Comparison of ENCODE assay signal across 33 cellular contexts in the genomic region with DNA sequence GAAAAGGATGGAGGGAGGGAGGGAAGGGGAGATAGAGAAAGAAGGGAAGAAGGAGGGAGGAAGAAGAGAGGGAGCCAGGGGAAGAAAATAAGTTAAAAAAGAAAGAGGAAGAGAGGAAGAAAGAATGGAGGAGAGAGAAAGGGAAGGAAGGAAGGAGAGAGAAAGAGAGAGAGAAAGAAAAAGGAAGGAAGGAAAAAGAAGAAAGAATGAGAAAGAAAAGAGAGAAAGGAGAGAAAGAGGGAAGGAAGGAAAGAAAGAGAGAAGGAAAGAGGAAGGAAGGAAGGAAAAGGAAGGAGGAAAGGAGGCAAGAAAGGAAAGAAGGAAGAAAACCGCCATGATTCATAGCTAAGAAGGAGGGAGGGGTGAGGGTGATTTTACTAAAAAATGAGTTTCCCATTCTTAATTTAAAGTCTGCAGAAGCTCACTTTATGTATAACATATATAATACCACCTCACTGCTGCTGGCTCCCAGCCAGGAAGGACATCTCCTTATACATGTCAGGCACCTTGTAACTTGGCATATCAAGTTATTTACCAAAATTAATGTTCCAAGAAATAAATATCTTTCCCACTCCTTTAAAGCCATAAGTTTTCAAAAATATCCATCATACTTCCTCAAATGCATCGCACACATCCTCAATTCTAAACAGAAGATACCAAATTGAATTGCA. TPM values are rescaled to one million over a fixed set of nuclear protein-coding genes. Genes with fewer than 3 reads are reported as not detected.
"Had no signal": no experiment of that assay in that cellular context is flagged by ENCODE, and none has a peak within 500 bp of the region (broad histone marks: within the 10 kb centered on the region; RNA-seq: fewer than 3 reads in every experiment).

No MANE protein-coding gene starts in this region.

- H3K4me3 ChIP-seq: body of pancreas, gastrocnemius medialis, hepatocyte, pancreas, prostate gland, smooth muscle cell, tibial artery, upper lobe of right lung had no signal

- H3K4me3 Mint-ChIP-seq: activated B cell treated with CpG ODN at 0.5 μM for 24 hours; activated T-cell treated with anti-CD3 and anti-CD28 coated beads, Interleukin-2, amount 50 U/mL, for 72 hours; dendritic cell treated with granulocyte-macrophage colony-stimulating factor and Interleukin-4, amounts not matched to agents 40 ng/mL and 50 ng/mL, for 4 days; nephron; stimulated activated memory B cell treated with anti-CD40 and anti-IgM and Interleukin-4, amounts not matched to agents 10 μg/mL and 1 μg/mL and 100 μg/mL, for 72 hours; stimulated activated naive CD8-positive, alpha-beta T cell treated with anti-CD3 and anti-CD28 coated beads, Interleukin-15, amount 100 ng/mL, for 72 hours had no signal

- H3K27ac Mint-ChIP-seq: activated B cell treated with CpG ODN at 0.5 μM for 24 hours; activated naive CD4-positive, alpha-beta T cell treated with anti-CD3 and anti-CD28 coated beads, Interleukin-2, amount 50 U/mL, for 72 hours; activated T-cell treated with anti-CD3 and anti-CD28 coated beads, Interleukin-2, amount 50 U/mL, for 72 hours; dendritic cell treated with granulocyte-macrophage colony-stimulating factor and Interleukin-4, amounts not matched to agents 40 ng/mL and 50 ng/mL, for 4 days; nephron; stimulated activated memory B cell treated with anti-CD40 and anti-IgM and Interleukin-4, amounts not matched to agents 10 μg/mL and 1 μg/mL and 100 μg/mL, for 72 hours had no signal

- H3K79me2 ChIP-seq: hepatocyte had no signal

- H3K9me3 Mint-ChIP-seq: activated B cell treated with CpG ODN at 0.5 μM for 24 hours; activated naive CD4-positive, alpha-beta T cell treated with anti-CD3 and anti-CD28 coated beads, Interleukin-2, amount 50 U/mL, for 72 hours; activated T-cell treated with anti-CD3 and anti-CD28 coated beads, Interleukin-2, amount 50 U/mL, for 72 hours; dendritic cell treated with granulocyte-macrophage colony-stimulating factor and Interleukin-4, amounts not matched to agents 40 ng/mL and 50 ng/mL, for 4 days; nephron; stimulated activated naive CD8-positive, alpha-beta T cell treated with anti-CD3 and anti-CD28 coated beads, Interleukin-15, amount 100 ng/mL, for 72 hours had no signal

- H3K9me3 ChIP-seq: body of pancreas, gastrocnemius medialis, neutrophil, pancreas, prostate gland, tibial artery, upper lobe of right lung had no signal

- H3K4me2 ChIP-seq: hepatocyte, smooth muscle cell had no signal

- H3K27me3 ChIP-seq: body of pancreas, gastrocnemius medialis had no signal

- DNase-seq: activated B cell treated with CpG ODN at 0.5 μM for 24 hours; activated naive CD4-positive, alpha-beta T cell; activated T-cell treated with anti-CD3 and anti-CD28 coated beads for 4 hours; activated T-cell treated with anti-CD3 and anti-CD28 coated beads, Interleukin-2, amount 50 U/mL, for 72 hours; aorta; body of pancreas; effector CD8-positive, alpha-beta T cell; gastrocnemius medialis; glutamatergic neuron; left colon; mammary epithelial cell; pancreas; retina; stimulated activated CD4-positive, alpha-beta T cell treated with anti-CD3 and anti-CD28 coated beads, Interleukin-1b, Interleukin-23, amount 100 ng/mL, for 48 hours; stimulated activated CD4-positive, alpha-beta T cell treated with anti-CD3 and anti-CD28 coated beads, Interleukin-4, amount 100 ng/mL, for 4 hours; stimulated activated CD8-positive, alpha-beta memory T cell treated with anti-CD3 and anti-CD28 coated beads, Interleukin-4, amount 100 ng/mL, for 48 hours; stimulated activated naive CD8-positive, alpha-beta T cell treated with anti-CD3 and anti-CD28 coated beads, Interleukin-15, amount 100 ng/mL, for 72 hours; T-helper 2 cell; tibial artery; upper lobe of right lung had no signal

- H3K4me1 ChIP-seq: body of pancreas, gastrocnemius medialis, pancreas, prostate gland, tibial artery, upper lobe of right lung had no signal

- ATAC-seq: activated naive CD4-positive, alpha-beta T cell treated with anti-CD3 and anti-CD28 coated beads, Interleukin-2, amount 50 U/mL, for 72 hours; activated T-cell treated with anti-CD3 and anti-CD28 coated beads, Interleukin-2, amount 50 U/mL, for 72 hours; body of pancreas; gastrocnemius medialis; left colon; pancreas; stimulated activated memory B cell treated with anti-CD40 and anti-IgM and Interleukin-4, amounts not matched to agents 10 μg/mL and 1 μg/mL and 100 μg/mL, for 72 hours; stimulated activated naive CD8-positive, alpha-beta T cell treated with anti-CD3 and anti-CD28 coated beads, Interleukin-15, amount 100 ng/mL, for 72 hours; upper lobe of right lung had no signal

- H3K36me3 ChIP-seq: gastrocnemius medialis, neutrophil, pancreas, prostate gland, tibial artery, upper lobe of right lung had no signal

- H2AFZ ChIP-seq: hepatocyte had no signal

- H3K4me1 Mint-ChIP-seq: activated B cell treated with CpG ODN at 0.5 μM for 24 hours; nephron; stimulated activated memory B cell treated with anti-CD40 and anti-IgM and Interleukin-4, amounts not matched to agents 10 μg/mL and 1 μg/mL and 100 μg/mL, for 72 hours; stimulated activated naive CD8-positive, alpha-beta T cell treated with anti-CD3 and anti-CD28 coated beads, Interleukin-15, amount 100 ng/mL, for 72 hours had no signal

- H3K27ac ChIP-seq: body of pancreas, epithelial cell of prostate, gastrocnemius medialis, hepatocyte, neutrophil, pancreas, prostate gland, tibial artery, upper lobe of right lung had no signal

- H3K36me3 Mint-ChIP-seq: activated naive CD4-positive, alpha-beta T cell treated with anti-CD3 and anti-CD28 coated beads, Interleukin-2, amount 50 U/mL, for 72 hours; stimulated activated memory B cell treated with anti-CD40 and anti-IgM and Interleukin-4, amounts not matched to agents 10 μg/mL and 1 μg/mL and 100 μg/mL, for 72 hours had no signal

RNA-seq across cellular contexts. Expression of gene OLIG2, which starts 46.0 kb away (rescaled TPM):
- total RNA-seq: activated B cell treated with CpG ODN at 0.5 μM for 24 hours; activated naive CD4-positive, alpha-beta T cell treated with anti-CD3 and anti-CD28 coated beads, Interleukin-2, amount 50 U/mL, for 72 hours; activated T-cell treated with anti-CD3 and anti-CD28 coated beads, Interleukin-2, amount 50 U/mL, for 72 hours; aorta; body of pancreas; hepatocyte; left colon; liver; mammary epithelial cell; mucosa of gallbladder; prostate gland; smooth muscle cell; upper lobe of right lung had no signal
- polyA plus RNA-seq: adipose tissue, aorta, hepatocyte, keratinocyte, liver, mammary epithelial cell, pancreas, smooth muscle cell had no signal
